Comparison of ENCODE assay signal across 1 cellular context in genomic region chr5:75616286-75616810, GRCh38.
TF ChIP-seq lines count a peak whose summit lies in the region.

No MANE protein-coding gene starts in this region.

TF ChIP-seq in HepG2, 621 proteins besides CTCF, POLR2A, EP300 and RAD21:
- no peak for TF ChIP-seq ZNF644 (CRISPR knock-in tag; IDR thresholded peaks at IDR 0.05; ENCODE audit: low read depth)
- TF ChIP-seq PRDM10 (CRISPR knock-in tag; IDR thresholded peaks at IDR 0.05; ENCODE audit: low read depth) = no peak
- TF ChIP-seq ZC3H13 (CRISPR knock-in tag; IDR thresholded peaks at IDR 0.05) = no peak
- no peak for TF ChIP-seq ZBTB7A (CRISPR knock-in tag; IDR thresholded peaks at IDR 0.05)
- TF ChIP-seq ZFP36L2 (CRISPR knock-in tag; IDR thresholded peaks at IDR 0.05) = no peak
- no peak for TF ChIP-seq MLLT10 (CRISPR knock-in tag; IDR thresholded peaks at IDR 0.05)
- no peak for TF ChIP-seq RFXANK (CRISPR knock-in tag; IDR thresholded peaks at IDR 0.05)
- TF ChIP-seq SSRP1 (CRISPR knock-in tag; IDR thresholded peaks at IDR 0.05) = no peak
- no peak for TF ChIP-seq GPN1 (CRISPR knock-in tag; IDR thresholded peaks at IDR 0.05; ENCODE audit: borderline replicate concordance)
- TF ChIP-seq ZFYVE20 (CRISPR knock-in tag; IDR thresholded peaks at IDR 0.05; ENCODE audit: borderline replicate concordance, low read depth) = no peak
- TF ChIP-seq ZNF263 (CRISPR knock-in tag; IDR thresholded peaks at IDR 0.05) = no peak
- TF ChIP-seq HNRNPH1 (optimal IDR thresholded peaks at IDR 0.05; ENCODE audit: low read depth, low read length) = no peak
- TF ChIP-seq ZNF720 (CRISPR knock-in tag; IDR thresholded peaks at IDR 0.05) = no peak
- TF ChIP-seq GATAD2A (CRISPR knock-in tag; IDR thresholded peaks at IDR 0.05) = no peak
- no peak for TF ChIP-seq KLF6 (CRISPR knock-in tag; IDR thresholded peaks at IDR 0.05)
- TF ChIP-seq ZNF597 (CRISPR knock-in tag; IDR thresholded peaks at IDR 0.05) = no peak
